In the genomic region with DNA sequence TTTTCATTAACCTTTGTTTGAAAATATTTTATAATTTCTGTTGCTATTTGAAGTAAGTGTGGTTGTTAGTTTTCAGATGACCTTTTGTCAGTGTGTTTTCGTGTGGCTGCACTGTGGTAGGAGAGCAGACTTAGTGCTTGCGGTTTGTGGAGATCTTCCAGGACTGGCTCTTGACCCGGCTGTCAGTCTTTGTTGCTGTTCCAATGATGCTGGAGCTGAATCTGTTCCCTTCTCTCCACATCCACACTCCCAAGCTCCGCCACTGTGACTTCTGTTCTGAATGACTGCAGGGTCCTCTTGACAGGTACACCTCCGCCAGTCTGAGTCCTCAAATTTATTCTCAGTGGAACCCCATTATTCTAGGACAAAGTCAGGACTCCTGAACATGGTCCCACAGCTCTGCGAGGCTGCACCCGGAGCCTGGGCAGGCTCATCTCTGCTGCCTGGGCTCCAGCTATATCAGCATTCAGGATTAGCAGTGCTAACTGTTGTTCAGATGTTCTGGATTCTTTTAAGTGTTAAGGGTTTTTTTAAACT, we compare ENCODE assay signal across 21 cellular contexts.
DNase-seq lines count a peak whose midpoint lies in the region; ATAC-seq and TF ChIP-seq lines count a peak whose summit lies in the region.
"Had no signal": no experiment of that assay in that cellular context is flagged by ENCODE, and none has a peak within 500 bp of the region (broad histone marks: within the 10 kb centered on the region; RNA-seq: fewer than 3 reads in every experiment).

No MANE protein-coding gene starts in this region.

- POLR2A ChIA-PET in Caco-2 (lab: Charles Lee): no interaction called here

- DNase-seq in Caco-2 (no peak), G401 (ENCODE audit: low spot score) (peak; percentile 37), cerebellar cortex (ENCODE audit: low spot score) (peak; percentile 17), osteocyte (ENCODE audit: extremely low spot score, unreplicated experiment) (peak; percentile 54), D341Med (ENCODE audit: low spot score) (no peak)
- DNase-seq: CD4-positive, alpha-beta T cell; COR-L47; DND-41; IMR-90; Karpas-422; NCI-H1417; NCI-H1694 treated with DMSO at 0.1 percent for 48 hours; NCI-H2081 treated with DMSO at 0.1 percent for 48 hours; NCI-H2171 treated with DMSO at 0.1 percent for 48 hours; NCI-H446; NCI-H526; OCI-M1 had no signal

- ATAC-seq in GM21529 (IDR thresholded peaks at IDR 0.05; ENCODE audit: unreplicated experiment) (no peak), HG03159 (IDR thresholded peaks at IDR 0.05; ENCODE audit: unreplicated experiment) (no peak), GM21576 (IDR thresholded peaks at IDR 0.05; ENCODE audit: unreplicated experiment) (no peak)
- ATAC-seq: Right ventricle myocardium inferior had no signal

- H3K36me3 ChIP-seq in Caco-2 (ENCODE audit: control insufficient read depth, insufficient read depth, low read length): no peaks in the 10 kb centered on the region

- H3K4me3 Mint-ChIP-seq in Caco-2 (ENCODE audit: unreplicated experiment) (no peak overlapping the region), osteocyte (ENCODE audit: unreplicated experiment) (no peak overlapping the region)
- H3K4me3 Mint-ChIP-seq: CD4-positive, alpha-beta T cell had no signal

- no peak for TF ChIP-seq CTCF in Caco-2 (IDR thresholded peaks at IDR 0.05; ENCODE audit: insufficient read depth in 1 of 2, low read depth in 1 of 2, low read length in 1 of 2, severe bottlenecking in 1 of 2, unreplicated experiment in 1 of 2)
- TF ChIP-seq CTCF in osteocyte (IDR thresholded peaks at IDR 0.05): no peak

- peaks cover 10% of the 10 kb centered on the region for H3K4me1 Mint-ChIP-seq in Caco-2 (ENCODE audit: low read depth, unreplicated experiment)
- peaks cover 9% of the 10 kb centered on the region for H3K4me1 Mint-ChIP-seq in osteocyte (ENCODE audit: unreplicated experiment)

- H3K27me3 Mint-ChIP-seq in Caco-2 (ENCODE audit: insufficient read depth, unreplicated experiment): no peaks in the 10 kb centered on the region
- peaks cover 15% of the 10 kb centered on the region for H3K27me3 Mint-ChIP-seq in osteocyte (ENCODE audit: unreplicated experiment)

- no peaks in the 10 kb centered on the region for H3K9me3 ChIP-seq in Caco-2

- BruUV-seq in Caco-2 (replicated peaks; lab: Mats Ljungman, UMichigan): no TSS peak

- CTCF ChIA-PET in Caco-2 (lab: Charles Lee): no interaction called here

- in situ Hi-C loops in G401 (cut with HindIII; ENCODE audit: low sequenced_read_pairs): no loop called here

- H3K4me1 ChIP-seq in Caco-2: peaks cover 17% of the 10 kb centered on the region

- H3K4me3 ChIP-seq in Caco-2 (ENCODE audit: low read depth, low read length): no peak overlapping the region

- peak overlapping the region; percentile 61 for H3K27ac Mint-ChIP-seq in Caco-2 (ENCODE audit: unreplicated experiment)
- no peak overlapping the region for H3K27ac Mint-ChIP-seq in osteocyte (ENCODE audit: unreplicated experiment)
- H3K27ac Mint-ChIP-seq: CD4-positive, alpha-beta T cell had no signal

- H3K27me3 ChIP-seq in Caco-2 (replicated peaks; ENCODE audit: control insufficient read depth, insufficient read depth, low read length): no peaks in the 10 kb centered on the region

- H3K36me3 Mint-ChIP-seq in Caco-2 (ENCODE audit: insufficient read depth, unreplicated experiment) (peaks cover 5% of the 10 kb centered on the region), osteocyte (ENCODE audit: unreplicated experiment) (no peaks in the 10 kb centered on the region)

- intact Hi-C loops in Caco-2 (cut with micrococcal nuclease; ENCODE audit: unreplicated experiment): loop anchor here (5.0 kb wide), 1 partner anchor 142 kb away; the partner anchor contains the start of genes FAM120A and FAM120AOS

- no peaks in the 10 kb centered on the region for H3K9me3 Mint-ChIP-seq in Caco-2 (ENCODE audit: unreplicated experiment)
- no peaks in the 10 kb centered on the region for H3K9me3 Mint-ChIP-seq in osteocyte (ENCODE audit: unreplicated experiment)
- H3K9me3 Mint-ChIP-seq: CD4-positive, alpha-beta T cell had no signal

Comparison
In these comparisons a context has a peak if more than half of its experiments do, and no peak if none do; other contexts are left out.
1. DNase-seq: peak in G401 (single experiment), cerebellar cortex (single experiment) and osteocyte (single experiment); none in Caco-2 (0 of 2) and D341Med (single experiment).